ENCODE assay signal across 20 cellular contexts in genomic region chr20:34102342-34102741, GRCh38. TPM values are rescaled to one million over a fixed set of nuclear protein-coding genes. Genes with fewer than 3 reads are reported as not detected.
DNase-seq lines count a peak whose midpoint lies in the region; ATAC-seq and TF ChIP-seq lines count a peak whose summit lies in the region.
"Had no signal": no experiment of that assay in that cellular context is flagged by ENCODE, and none has a peak within 500 bp of the region (broad histone marks: within the 10 kb centered on the region; RNA-seq: fewer than 3 reads in every experiment).

No MANE protein-coding gene starts in this region.

- TSS peak; percentile 1 for BruUV-seq in Caco-2 (replicated peaks; lab: Mats Ljungman, UMichigan)

- H3K36me3 ChIP-seq in Caco-2 (ENCODE audit: control insufficient read depth, insufficient read depth, low read length), result peaks cover 16% of the 10 kb centered on the region
- H3K36me3 ChIP-seq: colonic mucosa had no signal

- CTCF ChIA-PET in Caco-2 (lab: Charles Lee), result no interaction called here

- TF ChIP-seq CTCF in Caco-2 (IDR thresholded peaks at IDR 0.05; ENCODE audit: insufficient read depth in 1 of 2, low read depth in 1 of 2, low read length in 1 of 2, severe bottlenecking in 1 of 2, unreplicated experiment in 1 of 2) (no peak), natural killer cell (IDR thresholded peaks at IDR 0.05) (no peak)

- no peaks in the 10 kb centered on the region for H3K9me3 Mint-ChIP-seq in activated T-cell treated with anti-CD3 and anti-CD28 coated beads, Interleukin-2, amount 50 U/mL, for 4 hours
- H3K9me3 Mint-ChIP-seq in Caco-2 (ENCODE audit: unreplicated experiment), result no peaks in the 10 kb centered on the region
- H3K9me3 Mint-ChIP-seq in activated T-helper 2 cell treated with anti-CD3 and anti-CD28 coated beads, Interferon-gamma antibody, Interleukin-2, Interleukin-4, amounts not matched to agents 10 μg/mL and 5 μg/mL and 100 μg/mL, durations not matched to agents 14 hours and 24 hours and 36 hours, result no peaks in the 10 kb centered on the region
- no peaks in the 10 kb centered on the region for H3K9me3 Mint-ChIP-seq in natural killer cell
- H3K9me3 Mint-ChIP-seq: brain, endodermal cell had no signal

- peaks cover 46% of the 10 kb centered on the region for H3K4me1 Mint-ChIP-seq in activated T-cell treated with anti-CD3 and anti-CD28 coated beads, Interleukin-2, amount 50 U/mL, for 4 hours (ENCODE audit: low read depth)
- peaks cover 26% of the 10 kb centered on the region for H3K4me1 Mint-ChIP-seq in Caco-2 (ENCODE audit: low read depth, unreplicated experiment)
- peaks cover 48% of the 10 kb centered on the region for H3K4me1 Mint-ChIP-seq in activated T-helper 2 cell treated with anti-CD3 and anti-CD28 coated beads, Interferon-gamma antibody, Interleukin-2, Interleukin-4, amounts not matched to agents 10 μg/mL and 5 μg/mL and 100 μg/mL, durations not matched to agents 14 hours and 24 hours and 36 hours (ENCODE audit: low read depth)
- H3K4me1 Mint-ChIP-seq in natural killer cell, result peaks cover 31 to 39% of the 10 kb centered on the region in 2 donors

- no peak overlapping the region for H3K4me3 Mint-ChIP-seq in activated T-cell treated with anti-CD3 and anti-CD28 coated beads, Interleukin-2, amount 50 U/mL, for 4 hours
- H3K4me3 Mint-ChIP-seq in Caco-2 (ENCODE audit: unreplicated experiment), result no peak overlapping the region
- H3K4me3 Mint-ChIP-seq in activated T-helper 2 cell treated with anti-CD3 and anti-CD28 coated beads, Interferon-gamma antibody, Interleukin-2, Interleukin-4, amounts not matched to agents 10 μg/mL and 5 μg/mL and 100 μg/mL, durations not matched to agents 14 hours and 24 hours and 36 hours (ENCODE audit: low read depth), result no peak overlapping the region
- no peak overlapping the region for H3K4me3 Mint-ChIP-seq in natural killer cell
- H3K4me3 Mint-ChIP-seq: brain, endodermal cell had no signal

- peaks cover 55% of the 10 kb centered on the region for H3K36me3 Mint-ChIP-seq in activated T-cell treated with anti-CD3 and anti-CD28 coated beads, Interleukin-2, amount 50 U/mL, for 4 hours (ENCODE audit: insufficient read depth)
- peaks cover 100% of the 10 kb centered on the region for H3K36me3 Mint-ChIP-seq in Caco-2 (ENCODE audit: insufficient read depth, unreplicated experiment)
- peaks cover 89% of the 10 kb centered on the region for H3K36me3 Mint-ChIP-seq in activated T-helper 2 cell treated with anti-CD3 and anti-CD28 coated beads, Interferon-gamma antibody, Interleukin-2, Interleukin-4, amounts not matched to agents 10 μg/mL and 5 μg/mL and 100 μg/mL, durations not matched to agents 14 hours and 24 hours and 36 hours (ENCODE audit: low read depth)
- H3K36me3 Mint-ChIP-seq in natural killer cell, result peaks cover 15% of the 10 kb centered on the region

- peak; percentile 28 to 46 for ATAC-seq in activated T-cell treated with anti-CD3 and anti-CD28 coated beads, Interleukin-2, amount 50 U/mL, for 4 hours
- ATAC-seq in natural killer cell (no peak), HG02678 (IDR thresholded peaks at IDR 0.05; ENCODE audit: unreplicated experiment) (no peak)
- ATAC-seq: upper lobe of right lung had no signal

- no peak overlapping the region for H3K27ac Mint-ChIP-seq in Caco-2 (ENCODE audit: unreplicated experiment)
- peak overlapping the region; percentile 10 for H3K27ac Mint-ChIP-seq in activated T-helper 2 cell treated with anti-CD3 and anti-CD28 coated beads, Interferon-gamma antibody, Interleukin-2, Interleukin-4, amounts not matched to agents 10 μg/mL and 5 μg/mL and 100 μg/mL, durations not matched to agents 14 hours and 24 hours and 36 hours
- peak overlapping the region; percentile 19 to 36 for H3K27ac Mint-ChIP-seq in natural killer cell

- no peaks in the 10 kb centered on the region for H3K27me3 ChIP-seq in Caco-2 (replicated peaks; ENCODE audit: control insufficient read depth, insufficient read depth, low read length)
- H3K27me3 ChIP-seq: colonic mucosa, upper lobe of right lung had no signal

- no peaks in the 10 kb centered on the region for H3K4me1 ChIP-seq in Caco-2

- H3K27me3 Mint-ChIP-seq in activated T-cell treated with anti-CD3 and anti-CD28 coated beads, Interleukin-2, amount 50 U/mL, for 4 hours (ENCODE audit: low read depth), result no peaks in the 10 kb centered on the region
- H3K27me3 Mint-ChIP-seq in Caco-2 (ENCODE audit: insufficient read depth, unreplicated experiment), result no peaks in the 10 kb centered on the region
- no peaks in the 10 kb centered on the region for H3K27me3 Mint-ChIP-seq in activated T-helper 2 cell treated with anti-CD3 and anti-CD28 coated beads, Interferon-gamma antibody, Interleukin-2, Interleukin-4, amounts not matched to agents 10 μg/mL and 5 μg/mL and 100 μg/mL, durations not matched to agents 14 hours and 24 hours and 36 hours (ENCODE audit: low read depth)
- no peaks in the 10 kb centered on the region for H3K27me3 Mint-ChIP-seq in natural killer cell (ENCODE audit: low read depth in 2 of 2)
- H3K27me3 Mint-ChIP-seq: brain had no signal

- no peaks in the 10 kb centered on the region for H3K9me3 ChIP-seq in Caco-2
- H3K9me3 ChIP-seq: colonic mucosa, upper lobe of right lung had no signal

- intact Hi-C loops in Caco-2 (cut with micrococcal nuclease; ENCODE audit: unreplicated experiment) (no loop called here), natural killer cell (cut with micrococcal nuclease) (no loop called here)
- intact Hi-C loops in activated T-helper 2 cell treated with anti-CD3 and anti-CD28 coated beads, Interferon-gamma antibody, Interleukin-2, Interleukin-4, amounts not matched to agents 10 μg/mL and 5 μg/mL and 100 μg/mL, durations not matched to agents 14 hours and 24 hours and 36 hours (cut with micrococcal nuclease), result no loop called here

- POLR2A ChIA-PET in Caco-2 (lab: Charles Lee), result interaction anchor here (0.5 to 5.9 kb wide), 2 partner anchors 10 to 24 kb away, joined by 3 to 44 read pairs; partner anchors contain the start of gene EIF2S2

- H3K4me3 ChIP-seq in Caco-2 (ENCODE audit: low read depth, low read length), result no peak overlapping the region
- H3K4me3 ChIP-seq: colonic mucosa, GM23248, upper lobe of right lung had no signal

- no peak for DNase-seq in activated T-cell treated with anti-CD3 and anti-CD28 coated beads, Interleukin-2, amount 50 U/mL, for 4 hours
- DNase-seq in activated T-cell treated with anti-CD3 and anti-CD28 coated beads, Interleukin-2, amount 50 U/mL, for 1 hour, result no peak
- no peak for DNase-seq in Caco-2
- no peak for DNase-seq in activated T-helper 2 cell treated with anti-CD3 and anti-CD28 coated beads, Interferon-gamma antibody, Interleukin-2, Interleukin-4, amounts not matched to agents 10 μg/mL and 5 μg/mL and 100 μg/mL, durations not matched to agents 14 hours and 24 hours and 36 hours (ENCODE audit: low spot score)
- no peak for DNase-seq in natural killer cell
- DNase-seq in SK-N-DZ (ENCODE audit: low spot score), result no peak
- no peak for DNase-seq in stimulated activated CD4-positive, alpha-beta T cell treated with anti-CD3 and anti-CD28 coated beads, Interleukin-2, amount 100 ng/mL, for 24 hours
- DNase-seq: activated CD8-positive, alpha-beta memory T cell treated with anti-CD3 and anti-CD28 coated beads, Interleukin-2, amount 50 U/mL, for 48 hours; colonic mucosa; EL; endodermal cell; GM23248; mammary epithelial cell; NCI-H1930; NCI-H2227 treated with DMSO at 0.1 percent for 48 hours; NCI-H748 treated with DMSO at 0.1 percent for 48 hours; stimulated activated CD4-positive, alpha-beta T cell treated with anti-CD3 and anti-CD28 coated beads, Interleukin-12 subunit alpha, Interleukin-12 subunit beta, amount 100 ng/mL, for 4 hours; upper lobe of right lung had no signal

RNA-seq across cellular contexts. Expression of gene EIF2S2, which starts 9.7 kb away (rescaled TPM):
- total RNA-seq in activated T-cell treated with anti-CD3 and anti-CD28 coated beads, Interleukin-2, amount 50 U/mL, for 4 hours, result 100 to 1,000 TPM; 128 to 132 (median 130) TPM
- total RNA-seq in Caco-2 (2022) (291 and 299 TPM in 2 replicates), natural killer cell (10 to 100 TPM; 17.6 to 20.0 (median 17.6) TPM)
- total RNA-seq in activated T-helper 2 cell treated with anti-CD3 and anti-CD28 coated beads, Interferon-gamma antibody, Interleukin-2, Interleukin-4, amounts not matched to agents 10 μg/mL and 5 μg/mL and 100 μg/mL, durations not matched to agents 14 hours and 24 hours and 36 hours, result 96.0 and 97.6 TPM in 2 replicates
- polyA plus RNA-seq in SK-N-DZ (2014; cell fraction: cytosol; rRNA removed), result 142 and 152 TPM in 2 replicates
- 80.7 and 85.4 TPM in 2 replicates for polyA plus RNA-seq in SK-N-DZ (2014; cell fraction: nucleus; rRNA removed)

Comparison
In these comparisons a context has a peak if more than half of its experiments do, and no peak if none do; other contexts are left out.
1. ATAC-seq: peak in activated T-cell treated with anti-CD3 and anti-CD28 coated beads, Interleukin-2, amount 50 U/mL, for 4 hours (2 of 2); none in natural killer cell (0 of 3) and HG02678 (single experiment).